ENCODE assay signal across 20 cellular contexts in the genomic region with DNA sequence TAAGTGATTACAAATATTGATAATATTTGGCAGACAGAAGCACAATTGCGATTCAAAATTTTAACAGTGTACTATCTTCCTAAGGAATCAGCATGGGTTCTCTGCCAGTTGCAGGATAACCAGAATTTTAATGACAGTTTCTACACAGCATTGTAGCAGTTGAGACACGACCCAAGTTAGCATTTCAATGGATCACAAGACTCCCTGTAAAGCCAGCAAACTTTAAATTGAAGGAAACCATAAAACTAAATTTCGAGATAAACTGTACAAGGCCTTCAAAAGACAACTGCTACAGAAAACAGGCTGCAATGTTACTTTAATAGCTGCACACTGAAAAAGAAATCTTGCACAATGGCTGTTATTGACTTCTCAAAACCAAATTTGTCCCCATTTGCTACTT.
DNase-seq lines count a peak whose midpoint lies in the region; ATAC-seq and TF ChIP-seq lines count a peak whose summit lies in the region.
"Had no signal": no experiment of that assay in that cellular context is flagged by ENCODE, and none has a peak within 500 bp of the region (broad histone marks: within the 10 kb centered on the region; RNA-seq: fewer than 3 reads in every experiment).

No MANE protein-coding gene starts in this region.

- H3K9ac ChIP-seq in OCI-LY1 (ENCODE audit: low read length) = no peak overlapping the region

- peaks cover 87% of the 10 kb centered on the region for H3K4me1 Mint-ChIP-seq in chondrocyte (ENCODE audit: low read depth)
- H3K4me1 Mint-ChIP-seq in neural crest cell = peaks cover 55% of the 10 kb centered on the region

- H3K27ac ChIP-seq in A673 (ENCODE audit: low read depth, low read length, poor library complexity, severe bottlenecking) (peak overlapping the region; percentile 22), OCI-LY1 (ENCODE audit: low read depth, low read length, poor library complexity, severe bottlenecking) (peak overlapping the region; percentile 69)
- H3K27ac ChIP-seq: upper lobe of right lung had no signal

- H3K9me3 ChIP-seq in A673 (ENCODE audit: low read depth, low read length, poor library complexity, severe bottlenecking) (no peaks in the 10 kb centered on the region), OCI-LY1 (ENCODE audit: low read length) (no peaks in the 10 kb centered on the region)
- H3K9me3 ChIP-seq: adrenal gland, upper lobe of right lung had no signal

- peak overlapping the region; percentile 36 for H3K4me3 ChIP-seq in A673 (ENCODE audit: low read depth, low read length, poor library complexity, severe bottlenecking)
- H3K4me3 ChIP-seq in OCI-LY1 (ENCODE audit: low read depth, low read length, poor library complexity, severe bottlenecking) = no peak overlapping the region
- H3K4me3 ChIP-seq: adrenal gland, upper lobe of right lung had no signal

- H2AFZ ChIP-seq in OCI-LY1 (ENCODE audit: low read length) = no peak overlapping the region

- H3K4me2 ChIP-seq in OCI-LY1 (ENCODE audit: low read length) = no peak overlapping the region

- CTCF ChIA-PET in A673 (lab: Charles Lee) = no interaction called here

- no peaks in the 10 kb centered on the region for H3F3A ChIP-seq in OCI-LY1 (ENCODE audit: insufficient read depth, low read length)

- no peaks in the 10 kb centered on the region for H3K9me2 ChIP-seq in OCI-LY1 (ENCODE audit: low read depth, low read length)

- H4K20me1 ChIP-seq in OCI-LY1 (ENCODE audit: insufficient read depth, low read length) = no peaks in the 10 kb centered on the region

- H3K9me3 Mint-ChIP-seq in chondrocyte (ENCODE audit: low read depth) (no peaks in the 10 kb centered on the region), neural crest cell (no peaks in the 10 kb centered on the region)
- H3K9me3 Mint-ChIP-seq: activated T-helper 2 cell treated with anti-CD3 and anti-CD28 coated beads, Interferon-gamma antibody, Interleukin-2, Interleukin-4, amounts not matched to agents 10 μg/mL and 5 μg/mL and 100 μg/mL, durations not matched to agents 14 hours and 24 hours and 36 hours; CD8-positive, alpha-beta T cell; IgD-negative memory B cell had no signal

- H3K79me2 ChIP-seq in OCI-LY1 (ENCODE audit: insufficient read depth, low read length) = no peaks in the 10 kb centered on the region

- H3K36me3 ChIP-seq in A673 (ENCODE audit: insufficient read depth, low read length, poor library complexity, severe bottlenecking) (no peaks in the 10 kb centered on the region), OCI-LY1 (ENCODE audit: insufficient read depth, low read length) (no peaks in the 10 kb centered on the region)
- H3K36me3 ChIP-seq: adrenal gland, upper lobe of right lung had no signal

- intact Hi-C loops in A673 (cut with micrococcal nuclease; ENCODE audit: unreplicated experiment) = loop anchor here (5.0 kb wide), 1 partner anchor 105 kb away; no protein-coding TSS in a partner anchor

- ATAC-seq in GM19455 (IDR thresholded peaks at IDR 0.05; ENCODE audit: unreplicated experiment) (no peak), HG03442 (IDR thresholded peaks at IDR 0.05; ENCODE audit: unreplicated experiment) (no peak)
- ATAC-seq: CD8-positive, alpha-beta T cell had no signal

- DNase-seq in A673 (ENCODE audit: low spot score) (peak; percentile 65), chondrocyte (ENCODE audit: low spot score) (no peak), neural crest cell (ENCODE audit: low read depth, low spot score) (no peak), epidermal melanocyte (ENCODE audit: insufficient read length, low spot score) (no peak)
- DNase-seq in stimulated activated CD4-positive, alpha-beta T cell treated with anti-CD3 and anti-CD28 coated beads, Interleukin-2, amount 100 ng/mL, for 48 hours = no peak
- DNase-seq: activated CD4-positive, CD25-positive, alpha-beta regulatory T cell treated with anti-CD3 and anti-CD28 coated beads, Interleukin-2, amount 50 U/mL, for 72 hours; central memory CD4-positive, alpha-beta T cell; effector CD4-positive, alpha-beta T cell; H7; NCI-H2029; NCI-H524 treated with DMSO at 0.1 percent for 48 hours; stimulated activated naive CD8-positive, alpha-beta T cell treated with anti-CD3 and anti-CD28 coated beads, Interleukin-15, Interleukin-2, amounts not matched to agents 100 U/mL and 50 U/mL, for 24 hours; upper lobe of right lung had no signal

- TF ChIP-seq CTCF in A673 (conservative IDR thresholded peaks at IDR 0.05; ENCODE audit: low read depth, low read length) = no peak
- no peak for TF ChIP-seq CTCF in OCI-LY1 (IDR thresholded peaks at IDR 0.05; ENCODE audit: low read length)
- TF ChIP-seq CTCF in chondrocyte (IDR thresholded peaks at IDR 0.05) = no peak
- no peak for TF ChIP-seq CTCF in neural crest cell (conservative IDR thresholded peaks at IDR 0.05)

- H3K27ac Mint-ChIP-seq in chondrocyte (ENCODE audit: unreplicated experiment) (peak overlapping the region; percentile 95), neural crest cell (ENCODE audit: unreplicated experiment) (no peak overlapping the region)
- H3K27ac Mint-ChIP-seq: CD8-positive, alpha-beta T cell had no signal

- H3K27me3 ChIP-seq in A673 (replicated peaks; ENCODE audit: insufficient read depth, low read depth, low read length, poor library complexity) (no peaks in the 10 kb centered on the region), OCI-LY1 (ENCODE audit: insufficient read depth, low read length) (no peaks in the 10 kb centered on the region)
- H3K27me3 ChIP-seq: adrenal gland, upper lobe of right lung had no signal

- no peak overlapping the region for H3K4me3 Mint-ChIP-seq in chondrocyte (ENCODE audit: unreplicated experiment)
- H3K4me3 Mint-ChIP-seq in neural crest cell = peak overlapping the region; percentile 32
- H3K4me3 Mint-ChIP-seq: CD8-positive, alpha-beta T cell had no signal

- POLR2A ChIA-PET in A673 (lab: Charles Lee; ENCODE audit: low non-redundant PET) = interaction anchor here (0.5 kb wide), 1 partner anchor 125 kb away, joined by 4 read pairs; no protein-coding TSS in a partner anchor

- no peaks in the 10 kb centered on the region for H3K36me3 Mint-ChIP-seq in chondrocyte (ENCODE audit: low read depth)
- no peaks in the 10 kb centered on the region for H3K36me3 Mint-ChIP-seq in neural crest cell (ENCODE audit: low read depth)
- H3K36me3 Mint-ChIP-seq: CD8-positive, alpha-beta T cell had no signal

- H3K4me1 ChIP-seq in A673 (ENCODE audit: insufficient read depth, low read length, poor library complexity, severe bottlenecking) (peaks cover 77% of the 10 kb centered on the region), OCI-LY1 (ENCODE audit: insufficient read depth, low read length, severe bottlenecking) (peaks cover 35% of the 10 kb centered on the region)

- H3K27me3 Mint-ChIP-seq in chondrocyte (ENCODE audit: low read depth) (no peaks in the 10 kb centered on the region), neural crest cell (ENCODE audit: low read depth) (no peaks in the 10 kb centered on the region)
- H3K27me3 Mint-ChIP-seq: IgD-negative memory B cell had no signal

- no TSS peak for BruUV-seq in A673 (replicated peaks; lab: Mats Ljungman, UMichigan)
